1 cellular context compared by ENCODE assay signal in the genomic region with DNA sequence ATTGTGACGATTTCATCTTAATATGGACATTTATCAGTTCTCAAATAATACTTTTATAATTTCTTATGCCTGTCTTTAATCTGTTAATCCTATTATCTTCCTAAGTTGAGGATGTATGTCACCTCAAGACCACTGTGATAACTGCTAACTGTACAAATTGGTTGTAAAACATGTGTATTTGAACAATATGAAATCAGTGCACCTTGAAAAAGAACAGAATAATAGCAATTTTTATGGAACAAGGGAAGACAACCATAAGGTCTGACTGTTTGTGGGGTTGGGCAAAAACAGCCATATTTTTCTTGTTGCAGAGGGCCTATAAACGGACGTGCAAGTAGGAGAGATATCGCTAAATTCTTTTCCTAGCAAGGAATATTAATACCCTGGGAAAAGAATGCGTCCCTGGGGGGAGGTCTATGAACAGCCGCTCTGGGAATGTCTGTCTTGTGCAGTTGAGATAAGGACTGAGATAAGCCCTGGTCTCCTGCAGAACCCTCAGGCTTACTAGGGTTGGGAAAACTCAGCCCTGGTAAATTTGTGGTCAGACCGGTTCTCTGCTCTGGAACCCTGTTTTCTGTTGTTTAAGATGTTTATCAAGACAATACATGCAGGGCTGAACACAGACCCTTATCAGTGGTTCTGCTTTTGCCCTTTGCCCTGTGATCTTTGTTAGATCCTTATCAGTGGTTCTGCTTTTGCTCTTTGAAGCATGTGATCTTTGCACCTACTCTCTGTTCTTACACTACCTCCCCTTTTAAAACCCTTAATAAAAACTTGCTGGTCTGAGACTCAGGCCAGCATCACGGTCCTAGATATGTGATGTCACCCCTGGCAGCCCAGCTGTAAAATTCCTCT.
TF ChIP-seq lines count a peak whose summit lies in the region.

No MANE protein-coding gene starts in this region.

TF ChIP-seq in K562, 482 proteins besides CTCF, POLR2A, EP300 and RAD21:
- TF ChIP-seq NR2C1 (IDR thresholded peaks at IDR 0.05) (peak; percentile 54), NR2C1 (tag; IDR thresholded peaks at IDR 0.05) (peak; percentile 75), GATA2 (CRISPR knock-in tag; IDR thresholded peaks at IDR 0.05) (peak; percentile 46; the same call in 1 of the 2 replicates), SOX6 (IDR thresholded peaks at IDR 0.05) (peak; percentile 21; the same call in 1 of the 2 replicates)
